Comparison of ENCODE assay signal across 23 cellular contexts in genomic region chr4:141668200-141668599, GRCh38.
"Had no signal": no experiment of that assay in that cellular context is flagged by ENCODE, and none has a peak within 500 bp of the region (broad histone marks: within the 10 kb centered on the region; RNA-seq: fewer than 3 reads in every experiment).

No MANE protein-coding gene starts in this region.

- DNase-seq: activated CD4-positive, alpha-beta T cell treated with anti-CD3 and anti-CD28 coated beads, Interleukin-2, amount 10 ng/mL, durations not matched to agents 24 days and 14 days; activated CD8-positive, alpha-beta memory T cell treated with anti-CD3 and anti-CD28 coated beads, Interleukin-2, amount 10 ng/mL, durations not matched to agents 7 days and 5 days; activated CD8-positive, alpha-beta T cell treated with anti-CD3 and anti-CD28 coated beads for 36 hours; activated effector memory CD4-positive, alpha-beta T cell treated with anti-CD3 and anti-CD28 coated beads, Interleukin-2, amount 50 U/mL, for 16 hours; activated T-cell treated with anti-CD3 and anti-CD28 coated beads for 4 hours; cerebellar nuclear complex; cortex of kidney; endodermal cell; esophagus squamous epithelium; left lung; naive thymus-derived CD8-positive, alpha-beta T cell; ovary; psoas muscle; stimulated activated CD4-positive, alpha-beta T cell treated with anti-CD3 and anti-CD28 coated beads, Interleukin-1b, Interleukin-23, amount 100 ng/mL, for 48 hours; stimulated activated naive CD8-positive, alpha-beta T cell treated with anti-CD3 and anti-CD28 coated beads, Interleukin-15, amount 100 ng/mL, for 72 hours; tibial artery had no signal

- H3K27me3 Mint-ChIP-seq: activated CD4-positive, alpha-beta T cell treated with anti-CD3 and anti-CD28 coated beads, Interleukin-2, amount 10 ng/mL, durations not matched to agents 24 days and 14 days; activated CD8-positive, alpha-beta memory T cell treated with anti-CD3 and anti-CD28 coated beads, Interleukin-2, amount 10 ng/mL, durations not matched to agents 7 days and 5 days; activated CD8-positive, alpha-beta T cell treated with anti-CD3 and anti-CD28 coated beads for 36 hours; stimulated activated naive CD8-positive, alpha-beta T cell treated with anti-CD3 and anti-CD28 coated beads, Interleukin-15, amount 100 ng/mL, for 72 hours had no signal

- H3K36me3 Mint-ChIP-seq: naive thymus-derived CD8-positive, alpha-beta T cell had no signal

- H3K4me3 Mint-ChIP-seq: activated CD4-positive, alpha-beta T cell treated with anti-CD3 and anti-CD28 coated beads, Interleukin-2, amount 10 ng/mL, durations not matched to agents 24 days and 14 days; activated CD8-positive, alpha-beta memory T cell treated with anti-CD3 and anti-CD28 coated beads, Interleukin-2, amount 10 ng/mL, durations not matched to agents 7 days and 5 days; activated CD8-positive, alpha-beta T cell treated with anti-CD3 and anti-CD28 coated beads for 36 hours; activated naive CD4-positive, alpha-beta T cell treated with anti-CD3 and anti-CD28 coated beads, Interleukin-2, amount 50 U/mL, for 24 hours; endodermal cell; naive thymus-derived CD8-positive, alpha-beta T cell; stimulated activated naive CD8-positive, alpha-beta T cell treated with anti-CD3 and anti-CD28 coated beads, Interleukin-15, amount 100 ng/mL, for 72 hours; T-helper 2 cell treated with Interferon-gamma antibody and Interleukin-4, amounts not matched to agents 5 μg/mL and 100 μg/mL, for 36 hours had no signal

- ATAC-seq: activated CD4-positive, CD25-positive, alpha-beta regulatory T cell treated with anti-CD3 and anti-CD28 coated beads, Interleukin-2, amount 50 U/mL, for 24 hours; activated CD8-positive, alpha-beta memory T cell treated with anti-CD3 and anti-CD28 coated beads, Interleukin-2, amount 10 ng/mL, durations not matched to agents 7 days and 5 days; activated CD8-positive, alpha-beta T cell treated with anti-CD3 and anti-CD28 coated beads for 36 hours; left lung; naive thymus-derived CD8-positive, alpha-beta T cell; psoas muscle; stimulated activated naive CD8-positive, alpha-beta T cell treated with anti-CD3 and anti-CD28 coated beads, Interleukin-15, amount 100 ng/mL, for 72 hours had no signal

- H3K9me3 Mint-ChIP-seq: activated CD4-positive, alpha-beta T cell treated with anti-CD3 and anti-CD28 coated beads, Interleukin-2, amount 10 ng/mL, durations not matched to agents 24 days and 14 days; activated CD8-positive, alpha-beta T cell treated with anti-CD3 and anti-CD28 coated beads for 36 hours; activated naive CD4-positive, alpha-beta T cell treated with anti-CD3 and anti-CD28 coated beads, Interleukin-2, amount 50 U/mL, for 24 hours; endodermal cell; naive thymus-derived CD8-positive, alpha-beta T cell; T-helper 2 cell treated with Interferon-gamma antibody and Interleukin-4, amounts not matched to agents 5 μg/mL and 100 μg/mL, for 36 hours had no signal

- H3K36me3 ChIP-seq: ascending aorta, esophagus squamous epithelium, left lung, ovary, right atrium auricular region, tibial artery had no signal

- H3K4me3 ChIP-seq: ascending aorta, esophagus squamous epithelium, left lung, lung, ovary, psoas muscle, right atrium auricular region, tibial artery had no signal

- H3K4me1 Mint-ChIP-seq: activated CD4-positive, alpha-beta T cell treated with anti-CD3 and anti-CD28 coated beads, Interleukin-2, amount 10 ng/mL, durations not matched to agents 24 days and 14 days; activated naive CD4-positive, alpha-beta T cell treated with anti-CD3 and anti-CD28 coated beads, Interleukin-2, amount 50 U/mL, for 24 hours; naive thymus-derived CD8-positive, alpha-beta T cell; stimulated activated naive CD8-positive, alpha-beta T cell treated with anti-CD3 and anti-CD28 coated beads, Interleukin-15, amount 100 ng/mL, for 72 hours had no signal

- H3K27ac ChIP-seq: ascending aorta, esophagus squamous epithelium, left lung, ovary, psoas muscle, right atrium auricular region, tibial artery, VCaP had no signal

- H3K9me3 ChIP-seq: ascending aorta, esophagus squamous epithelium, left lung, ovary, psoas muscle, right atrium auricular region, tibial artery had no signal

- H3K4me1 ChIP-seq: ascending aorta, esophagus squamous epithelium, left lung, psoas muscle, tibial artery had no signal

- H3K27ac Mint-ChIP-seq: activated CD4-positive, alpha-beta T cell treated with anti-CD3 and anti-CD28 coated beads, Interleukin-2, amount 10 ng/mL, durations not matched to agents 24 days and 14 days; activated CD8-positive, alpha-beta memory T cell treated with anti-CD3 and anti-CD28 coated beads, Interleukin-2, amount 10 ng/mL, durations not matched to agents 7 days and 5 days; activated CD8-positive, alpha-beta T cell treated with anti-CD3 and anti-CD28 coated beads for 36 hours; activated naive CD4-positive, alpha-beta T cell treated with anti-CD3 and anti-CD28 coated beads, Interleukin-2, amount 50 U/mL, for 24 hours; endodermal cell; naive thymus-derived CD8-positive, alpha-beta T cell; stimulated activated naive CD8-positive, alpha-beta T cell treated with anti-CD3 and anti-CD28 coated beads, Interleukin-15, amount 100 ng/mL, for 72 hours; T-helper 2 cell treated with Interferon-gamma antibody and Interleukin-4, amounts not matched to agents 5 μg/mL and 100 μg/mL, for 36 hours had no signal

- H3K27me3 ChIP-seq: ascending aorta, esophagus squamous epithelium, left lung, ovary, right atrium auricular region, tibial artery had no signal
